ENCODE assay signal across 16 cellular contexts in the genomic region with DNA sequence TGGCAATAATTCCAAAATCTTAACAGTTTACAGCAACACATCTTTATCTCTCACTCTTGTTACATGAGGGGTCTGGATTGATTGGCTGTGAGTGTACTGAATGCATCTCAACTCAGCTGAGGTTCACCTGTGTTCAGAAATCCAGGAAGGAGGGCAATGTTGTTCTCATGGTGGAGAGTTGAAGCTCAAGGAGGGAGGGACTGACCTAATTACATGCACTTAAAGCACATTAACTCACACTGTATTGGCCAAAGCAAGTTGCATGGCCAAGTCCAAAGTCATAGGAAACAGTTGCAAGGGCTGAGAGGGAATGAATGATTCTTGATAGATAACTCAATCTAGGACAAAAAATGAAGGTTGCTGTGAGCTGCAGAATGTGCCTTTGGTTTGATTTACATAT.
DNase-seq lines count a peak whose midpoint lies in the region; ATAC-seq and TF ChIP-seq lines count a peak whose summit lies in the region.
"Had no signal": no experiment of that assay in that cellular context is flagged by ENCODE, and none has a peak within 500 bp of the region (broad histone marks: within the 10 kb centered on the region; RNA-seq: fewer than 3 reads in every experiment).

No MANE protein-coding gene starts in this region.

- H3K27me3 ChIP-seq in GM23338 (ENCODE audit: insufficient read depth) (no peaks in the 10 kb centered on the region), right atrium auricular region (no peaks in the 10 kb centered on the region)

- H3K4me1 Mint-ChIP-seq in GM23338 (peaks cover 3% of the 10 kb centered on the region; the same call in 2 of the 3 replicates), WTC11 (peaks cover 3% of the 10 kb centered on the region; the same call in 1 of the 2 replicates)
- H3K4me1 Mint-ChIP-seq: CD4-positive, alpha-beta memory T cell had no signal

- no peaks in the 10 kb centered on the region for H3K9me3 Mint-ChIP-seq in GM23338
- no peaks in the 10 kb centered on the region for H3K9me3 Mint-ChIP-seq in WTC11

- ATAC-seq in GM23338 (no peak), WTC11 (0 out of 2 replicates have a peak, but pooled peaks have one; percentile 22), GM21717 (IDR thresholded peaks at IDR 0.05; ENCODE audit: unreplicated experiment) (no peak)

- CTCF ChIA-PET in WTC11 (lab: Charles Lee), result no interaction called here

- no peaks in the 10 kb centered on the region for H3K9me2 ChIP-seq in GM23338 (ENCODE audit: insufficient read depth)

- H3K36me3 Mint-ChIP-seq in GM23338 (ENCODE audit: low read depth) (no peaks in the 10 kb centered on the region), WTC11 (no peaks in the 10 kb centered on the region)
- H3K36me3 Mint-ChIP-seq: CD4-positive, alpha-beta memory T cell had no signal

- H3K36me3 ChIP-seq in GM23338 (ENCODE audit: insufficient read depth) (no peaks in the 10 kb centered on the region), urinary bladder (ENCODE audit: insufficient read depth) (no peaks in the 10 kb centered on the region), right atrium auricular region (no peaks in the 10 kb centered on the region)

- no peak overlapping the region for H3K4me3 ChIP-seq in GM23338
- H3K4me3 ChIP-seq in urinary bladder (ENCODE audit: low read depth, low read length), result no peak overlapping the region
- H3K4me3 ChIP-seq in right atrium auricular region, result no peak overlapping the region

- no peak overlapping the region for H2AFZ ChIP-seq in GM23338

- H3K9me3 ChIP-seq in right atrium auricular region, result no peaks in the 10 kb centered on the region

- H3K27ac ChIP-seq in GM23338 (ENCODE audit: low read depth) (no peak overlapping the region), urinary bladder (ENCODE audit: low read depth) (peak overlapping the region; percentile 10), right atrium auricular region (no peak overlapping the region)

- no peaks in the 10 kb centered on the region for H3F3A ChIP-seq in GM23338 (replicated peaks; ENCODE audit: low read depth)

- DNase-seq in GM23338 (ENCODE audit: low spot score) (no peak), WTC11 (ENCODE audit: low spot score) (no peak), right atrium auricular region (ENCODE audit: low spot score) (no peak), NCI-H82 treated with DMSO at 0.1 percent for 48 hours (lab: John Stamatoyannopoulos, UW; ENCODE audit: unreplicated experiment) (no peak)
- DNase-seq: C1 segment of cervical spinal cord; Calu3; CD4-positive, alpha-beta memory T cell; COR-L47; DMS53; DMS79 treated with DMSO at 0.1 percent for 48 hours; GF-D8; GOT3; H7; HCEC 1CT had no signal

- H3K27ac Mint-ChIP-seq in GM23338, result 0 out of 2 replicates have a peak overlapping the region, but pooled peaks have one; percentile 5
- H3K27ac Mint-ChIP-seq in WTC11, result no peak overlapping the region
- H3K27ac Mint-ChIP-seq: CD4-positive, alpha-beta memory T cell had no signal

- no peaks in the 10 kb centered on the region for H3K4me1 ChIP-seq in GM23338 (ENCODE audit: insufficient read depth)
- no peaks in the 10 kb centered on the region for H3K4me1 ChIP-seq in urinary bladder (ENCODE audit: insufficient read depth)
- H3K4me1 ChIP-seq in right atrium auricular region, result no peaks in the 10 kb centered on the region

- H3K4me2 ChIP-seq in GM23338, result no peak overlapping the region

- H4K20me1 ChIP-seq in GM23338 (replicated peaks; ENCODE audit: insufficient read depth), result no peaks in the 10 kb centered on the region

- H3K27me3 Mint-ChIP-seq in GM23338 (ENCODE audit: insufficient read depth, low read depth, poor library complexity), result peaks cover 3% of the 10 kb centered on the region
- no peaks in the 10 kb centered on the region for H3K27me3 Mint-ChIP-seq in WTC11 (ENCODE audit: low read depth)
- H3K27me3 Mint-ChIP-seq: CD4-positive, alpha-beta memory T cell had no signal

- POLR2A ChIA-PET in WTC11 (lab: Charles Lee), result no interaction called here

- H3K79me2 ChIP-seq in GM23338 (replicated peaks; ENCODE audit: insufficient read depth), result no peaks in the 10 kb centered on the region

- TF ChIP-seq CTCF in GM23338 (conservative IDR thresholded peaks at IDR 0.05; ENCODE audit: low read depth in 2 of 2) (no peak), WTC11 (IDR thresholded peaks at IDR 0.05) (no peak), right atrium auricular region (IDR thresholded peaks at IDR 0.05) (no peak)

- no peak overlapping the region for H3K4me3 Mint-ChIP-seq in GM23338
- no peak overlapping the region for H3K4me3 Mint-ChIP-seq in WTC11
- H3K4me3 Mint-ChIP-seq: CD4-positive, alpha-beta memory T cell had no signal

TF ChIP-seq in WTC11, 78 proteins besides CTCF, POLR2A, EP300 and RAD21 (continues in another document):
- TF ChIP-seq, protein P1, sequence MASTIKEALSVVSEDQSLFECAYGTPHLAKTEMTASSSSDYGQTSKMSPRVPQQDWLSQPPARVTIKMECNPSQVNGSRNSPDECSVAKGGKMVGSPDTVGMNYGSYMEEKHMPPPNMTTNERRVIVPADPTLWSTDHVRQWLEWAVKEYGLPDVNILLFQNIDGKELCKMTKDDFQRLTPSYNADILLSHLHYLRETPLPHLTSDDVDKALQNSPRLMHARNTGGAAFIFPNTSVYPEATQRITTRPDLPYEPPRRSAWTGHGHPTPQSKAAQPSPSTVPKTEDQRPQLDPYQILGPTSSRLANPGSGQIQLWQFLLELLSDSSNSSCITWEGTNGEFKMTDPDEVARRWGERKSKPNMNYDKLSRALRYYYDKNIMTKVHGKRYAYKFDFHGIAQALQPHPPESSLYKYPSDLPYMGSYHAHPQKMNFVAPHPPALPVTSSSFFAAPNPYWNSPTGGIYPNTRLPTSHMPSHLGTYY (CRISPR knock-in tag; IDR thresholded peaks at IDR 0.05), result no peak
- TF ChIP-seq CREM (CRISPR knock-in tag; IDR thresholded peaks at IDR 0.05) (no peak), ETV6 (CRISPR knock-in tag; IDR thresholded peaks at IDR 0.05) (no peak), GRHL2 (CRISPR knock-in tag; IDR thresholded peaks at IDR 0.05; ENCODE audit: insufficient replicate concordance, severe bottlenecking) (no peak), TEAD4 (CRISPR knock-in tag; IDR thresholded peaks at IDR 0.05) (no peak), TP53 (CRISPR knock-in tag; IDR thresholded peaks at IDR 0.05) (no peak), RORB (CRISPR knock-in tag; IDR thresholded peaks at IDR 0.05) (no peak), NFATC4 (CRISPR knock-in tag; IDR thresholded peaks at IDR 0.05) (no peak), ZNF671 (CRISPR knock-in tag; IDR thresholded peaks at IDR 0.05) (no peak), ZNF396 (CRISPR knock-in tag; IDR thresholded peaks at IDR 0.05; ENCODE audit: borderline replicate concordance) (no peak)
- TF ChIP-seq, protein P2, sequence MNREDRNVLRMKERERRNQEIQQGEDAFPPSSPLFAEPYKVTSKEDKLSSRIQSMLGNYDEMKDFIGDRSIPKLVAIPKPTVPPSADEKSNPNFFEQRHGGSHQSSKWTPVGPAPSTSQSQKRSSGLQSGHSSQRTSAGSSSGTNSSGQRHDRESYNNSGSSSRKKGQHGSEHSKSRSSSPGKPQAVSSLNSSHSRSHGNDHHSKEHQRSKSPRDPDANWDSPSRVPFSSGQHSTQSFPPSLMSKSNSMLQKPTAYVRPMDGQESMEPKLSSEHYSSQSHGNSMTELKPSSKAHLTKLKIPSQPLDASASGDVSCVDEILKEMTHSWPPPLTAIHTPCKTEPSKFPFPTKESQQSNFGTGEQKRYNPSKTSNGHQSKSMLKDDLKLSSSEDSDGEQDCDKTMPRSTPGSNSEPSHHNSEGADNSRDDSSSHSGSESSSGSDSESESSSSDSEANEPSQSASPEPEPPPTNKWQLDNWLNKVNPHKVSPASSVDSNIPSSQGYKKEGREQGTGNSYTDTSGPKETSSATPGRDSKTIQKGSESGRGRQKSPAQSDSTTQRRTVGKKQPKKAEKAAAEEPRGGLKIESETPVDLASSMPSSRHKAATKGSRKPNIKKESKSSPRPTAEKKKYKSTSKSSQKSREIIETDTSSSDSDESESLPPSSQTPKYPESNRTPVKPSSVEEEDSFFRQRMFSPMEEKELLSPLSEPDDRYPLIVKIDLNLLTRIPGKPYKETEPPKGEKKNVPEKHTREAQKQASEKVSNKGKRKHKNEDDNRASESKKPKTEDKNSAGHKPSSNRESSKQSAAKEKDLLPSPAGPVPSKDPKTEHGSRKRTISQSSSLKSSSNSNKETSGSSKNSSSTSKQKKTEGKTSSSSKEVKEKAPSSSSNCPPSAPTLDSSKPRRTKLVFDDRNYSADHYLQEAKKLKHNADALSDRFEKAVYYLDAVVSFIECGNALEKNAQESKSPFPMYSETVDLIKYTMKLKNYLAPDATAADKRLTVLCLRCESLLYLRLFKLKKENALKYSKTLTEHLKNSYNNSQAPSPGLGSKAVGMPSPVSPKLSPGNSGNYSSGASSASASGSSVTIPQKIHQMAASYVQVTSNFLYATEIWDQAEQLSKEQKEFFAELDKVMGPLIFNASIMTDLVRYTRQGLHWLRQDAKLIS (CRISPR knock-in tag; IDR thresholded peaks at IDR 0.05; ENCODE audit: borderline replicate concordance), result no peak
- TF ChIP-seq, protein P3, sequence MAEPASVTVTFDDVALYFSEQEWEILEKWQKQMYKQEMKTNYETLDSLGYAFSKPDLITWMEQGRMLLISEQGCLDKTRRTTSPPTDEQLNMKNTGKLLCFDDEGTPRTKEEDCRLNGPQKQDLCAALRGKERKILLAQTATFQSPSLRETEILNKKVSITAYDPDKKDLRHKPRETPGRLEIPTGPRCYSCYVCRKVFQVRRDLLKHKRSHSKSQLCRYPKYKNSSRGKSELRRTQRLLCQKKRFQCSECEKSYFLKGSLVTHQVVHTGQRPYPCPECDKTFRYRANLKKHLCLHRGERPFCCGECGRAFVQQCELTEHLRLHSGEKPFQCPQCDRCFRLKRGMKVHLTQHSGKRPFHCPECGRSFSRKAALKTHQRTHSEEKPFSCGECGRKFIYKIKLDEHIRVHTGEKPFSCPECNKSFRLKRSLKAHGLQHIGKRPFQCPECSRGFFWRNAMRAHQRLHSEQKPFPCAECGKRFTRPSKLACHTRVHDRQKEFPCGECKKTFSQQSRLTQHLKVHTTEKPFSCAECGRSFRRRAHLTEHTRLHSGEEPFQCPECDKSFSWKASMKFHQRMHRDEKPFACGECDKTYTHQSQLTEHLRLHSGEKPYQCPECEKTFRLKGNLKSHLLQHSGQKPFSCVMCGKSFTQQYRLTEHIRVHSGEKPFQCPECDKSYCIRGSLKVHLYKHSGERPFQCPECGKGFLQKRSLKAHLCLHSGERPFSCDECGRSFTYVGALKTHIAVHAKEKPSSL (CRISPR knock-in tag; conservative IDR thresholded peaks at IDR 0.05), result no peak
